21 cellular contexts compared by ENCODE assay signal in genomic region chr6:5990776-5991175, GRCh38. TPM values are rescaled to one million over a fixed set of nuclear protein-coding genes. Genes with fewer than 3 reads are reported as not detected.
DNase-seq lines count a peak whose midpoint lies in the region; ATAC-seq, FAIRE-seq and TF ChIP-seq lines count a peak whose summit lies in the region.
"Had no signal": no experiment of that assay in that cellular context is flagged by ENCODE, and none has a peak within 500 bp of the region (broad histone marks: within the 10 kb centered on the region; RNA-seq: fewer than 3 reads in every experiment).

No MANE protein-coding gene starts in this region.

- no peak overlapping the region for H3K4me3 Mint-ChIP-seq in astrocyte (ENCODE audit: unreplicated experiment)
- H3K4me3 Mint-ChIP-seq: CD8-positive, alpha-beta memory T cell; H9 had no signal

- H3K27me3 Mint-ChIP-seq in astrocyte (ENCODE audit: low read depth, unreplicated experiment), result peaks cover 62% of the 10 kb centered on the region

- H3K36me3 Mint-ChIP-seq in astrocyte (ENCODE audit: low read depth, unreplicated experiment), result peaks cover 5% of the 10 kb centered on the region
- H3K36me3 Mint-ChIP-seq: CD4-positive, CD25-positive, alpha-beta regulatory T cell had no signal

- intact Hi-C loops in esophagus squamous epithelium (cut with DNase I), result no loop called here

- H3K79me2 ChIP-seq in astrocyte (ENCODE audit: insufficient read depth, low read length) (no peaks in the 10 kb centered on the region), osteoblast (ENCODE audit: insufficient read depth, low read length) (no peaks in the 10 kb centered on the region)

- H3K27ac ChIP-seq in astrocyte (ENCODE audit: low read depth, low read length) (no peak overlapping the region), osteoblast (ENCODE audit: low read depth, low read length) (no peak overlapping the region), esophagus squamous epithelium (no peak overlapping the region)
- H3K27ac ChIP-seq: 22Rv1, A549 had no signal

- no peak overlapping the region for H3K9ac ChIP-seq in astrocyte (ENCODE audit: low read length)

- no peak for TF ChIP-seq CTCF in astrocyte (IDR thresholded peaks at IDR 0.05; ENCODE audit: insufficient read depth, low read depth, low read length)
- no peak for TF ChIP-seq CTCF in osteoblast (IDR thresholded peaks at IDR 0.05; ENCODE audit: extremely low read depth, low read depth, low read length)
- TF ChIP-seq CTCF in esophagus squamous epithelium (IDR thresholded peaks at IDR 0.05), result no peak

- no peak for TF ChIP-seq POLR2A in esophagus squamous epithelium (IDR thresholded peaks at IDR 0.05)

- no peak for ATAC-seq in HG02970 (IDR thresholded peaks at IDR 0.05; ENCODE audit: low FRiP score, unreplicated experiment)
- ATAC-seq: A549, GM12878 had no signal

- peaks cover 16% of the 10 kb centered on the region for H3K4me1 Mint-ChIP-seq in astrocyte (ENCODE audit: low read depth, unreplicated experiment)

- no peaks in the 10 kb centered on the region for H4K20me1 ChIP-seq in astrocyte (ENCODE audit: insufficient read depth, low read length)
- H4K20me1 ChIP-seq in osteoblast (ENCODE audit: insufficient read depth, low read length), result no peaks in the 10 kb centered on the region

- no peak overlapping the region for H3K4me3 ChIP-seq in astrocyte (ENCODE audit: insufficient read depth, low read depth, low read length)
- no peak overlapping the region for H3K4me3 ChIP-seq in osteoblast (ENCODE audit: insufficient read depth, low read length)
- H3K4me3 ChIP-seq in esophagus squamous epithelium, result no peak overlapping the region
- H3K4me3 ChIP-seq: A549, GM12878 had no signal

- H3K27me3 ChIP-seq in astrocyte (ENCODE audit: insufficient read depth, low read length) (peaks cover 40% of the 10 kb centered on the region), osteoblast (ENCODE audit: insufficient read depth, low read length) (peaks cover 17% of the 10 kb centered on the region), esophagus squamous epithelium (peaks cover 12 to 97% (median 21%) of the 10 kb centered on the region in 4 donors)

- peaks cover 10% of the 10 kb centered on the region for H3K9me3 Mint-ChIP-seq in astrocyte (ENCODE audit: unreplicated experiment)

- 79 to 88% methylated on average over 4 of the region's 4 CpGs for WGBS in esophagus squamous epithelium, 2 donors

- H3K4me1 ChIP-seq in astrocyte (ENCODE audit: insufficient read depth, low read length) (peaks cover 2% of the 10 kb centered on the region), osteoblast (ENCODE audit: insufficient read depth, low read length) (peaks cover 14% of the 10 kb centered on the region), esophagus squamous epithelium (peaks cover 0 to 16% (median 3%) of the 10 kb centered on the region in 3 donors)
- H3K4me1 ChIP-seq: A549, BE2C had no signal

- H3K36me3 ChIP-seq in astrocyte (ENCODE audit: insufficient read depth, low read length), result no peaks in the 10 kb centered on the region
- no peaks in the 10 kb centered on the region for H3K36me3 ChIP-seq in osteoblast (ENCODE audit: insufficient read depth, low read length)
- no peaks in the 10 kb centered on the region for H3K36me3 ChIP-seq in esophagus squamous epithelium
- H3K36me3 ChIP-seq: BE2C had no signal

- peak overlapping the region; percentile 13 for H3K27ac Mint-ChIP-seq in astrocyte (ENCODE audit: unreplicated experiment)
- H3K27ac Mint-ChIP-seq: CD4-positive, CD25-positive, alpha-beta regulatory T cell; CD8-positive, alpha-beta memory T cell; H9 had no signal

- FAIRE-seq in astrocyte (lab: Jason Lieb, UNC), result peak; percentile 65
- FAIRE-seq: A549, GM12878, H1 had no signal

- DNase-seq in AG08395 (ENCODE audit: low spot score), result peak; percentile 51
- DNase-seq in GM04503 (ENCODE audit: low read depth), result peak; percentile 61
- DNase-seq in astrocyte (ENCODE audit: low read depth), result no peak
- DNase-seq in osteoblast (ENCODE audit: insufficient read length, low spot score, missing footprints), result peak; percentile 45
- DNase-seq in esophagus squamous epithelium (lab: John Stamatoyannopoulos, UW), result no peak
- DNase-seq in effector CD8-positive, alpha-beta T cell (lab: John Stamatoyannopoulos, UW), result no peak
- DNase-seq: BE2C; C1 segment of cervical spinal cord; CD4-positive, CD25-positive, alpha-beta regulatory T cell; CD8-positive, alpha-beta memory T cell; COR-L47; DMS 273 treated with DMSO at 0.1 percent for 48 hours; DMS53; GDM1; H9 had no signal

- H2AFZ ChIP-seq in astrocyte (ENCODE audit: low read depth, low read length) (no peak overlapping the region), osteoblast (ENCODE audit: low read length) (no peak overlapping the region)

- peaks cover 7% of the 10 kb centered on the region for H3K9me3 ChIP-seq in astrocyte (ENCODE audit: insufficient read depth, low read depth, low read length)
- H3K9me3 ChIP-seq in osteoblast (ENCODE audit: low read depth, low read length), result no peaks in the 10 kb centered on the region
- no peaks in the 10 kb centered on the region for H3K9me3 ChIP-seq in esophagus squamous epithelium
- H3K9me3 ChIP-seq: A549, BE2C had no signal

- no peak overlapping the region for H3K4me2 ChIP-seq in astrocyte (ENCODE audit: low read length)
- H3K4me2 ChIP-seq in osteoblast (ENCODE audit: insufficient read depth, low read length), result no peak overlapping the region
- H3K4me2 ChIP-seq: A549 had no signal

RNA-seq across cellular contexts. Expression of gene NRN1, which starts 15.9 kb away (rescaled TPM):
- total RNA-seq in astrocyte (0.82 and 1.0 TPM in 2 replicates), osteoblast (29.5 and 56.1 TPM in 2 replicates), esophagus squamous epithelium (1 to 10 TPM in 2 of 4 donors, under 1 TPM in 2; 0.19 to 7.1 (median 3.7) TPM)
- total RNA-seq: CD4-positive, CD25-positive, alpha-beta regulatory T cell; H9; HT-29 had no signal

Comparison
In these comparisons a context has a peak if more than half of its experiments do, and no peak if none do; other contexts are left out.
1. DNase-seq: peak in AG08395 (single experiment), GM04503 (single experiment) and osteoblast (single experiment); none in astrocyte (single experiment), esophagus squamous epithelium (single experiment) and effector CD8-positive, alpha-beta T cell (single experiment).